ENCODE assay signal across 1 cellular context in genomic region chr19:6767081-6767356, GRCh38.
TF ChIP-seq lines count a peak whose summit lies in the region.

No MANE protein-coding gene starts in this region.

TF ChIP-seq in IMR-90, 13 proteins besides CTCF, POLR2A, EP300 and RAD21:
- no peak for TF ChIP-seq FOS (IDR thresholded peaks at IDR 0.05; ENCODE audit: low read depth, low read length)
- no peak for TF ChIP-seq NFE2L2 (IDR thresholded peaks at IDR 0.05; ENCODE audit: low read depth, low read length)
- TF ChIP-seq SMC3 (IDR thresholded peaks at IDR 0.05; ENCODE audit: low read depth, low read length), result no peak
- TF ChIP-seq RCOR1 (IDR thresholded peaks at IDR 0.05; ENCODE audit: insufficient replicate concordance, low read length), result no peak
- TF ChIP-seq MXI1 (IDR thresholded peaks at IDR 0.05; ENCODE audit: borderline replicate concordance, low read depth, low read length), result no peak
- TF ChIP-seq BHLHE40 (IDR thresholded peaks at IDR 0.05; ENCODE audit: low read depth, low read length), result no peak
